In the genomic region with DNA sequence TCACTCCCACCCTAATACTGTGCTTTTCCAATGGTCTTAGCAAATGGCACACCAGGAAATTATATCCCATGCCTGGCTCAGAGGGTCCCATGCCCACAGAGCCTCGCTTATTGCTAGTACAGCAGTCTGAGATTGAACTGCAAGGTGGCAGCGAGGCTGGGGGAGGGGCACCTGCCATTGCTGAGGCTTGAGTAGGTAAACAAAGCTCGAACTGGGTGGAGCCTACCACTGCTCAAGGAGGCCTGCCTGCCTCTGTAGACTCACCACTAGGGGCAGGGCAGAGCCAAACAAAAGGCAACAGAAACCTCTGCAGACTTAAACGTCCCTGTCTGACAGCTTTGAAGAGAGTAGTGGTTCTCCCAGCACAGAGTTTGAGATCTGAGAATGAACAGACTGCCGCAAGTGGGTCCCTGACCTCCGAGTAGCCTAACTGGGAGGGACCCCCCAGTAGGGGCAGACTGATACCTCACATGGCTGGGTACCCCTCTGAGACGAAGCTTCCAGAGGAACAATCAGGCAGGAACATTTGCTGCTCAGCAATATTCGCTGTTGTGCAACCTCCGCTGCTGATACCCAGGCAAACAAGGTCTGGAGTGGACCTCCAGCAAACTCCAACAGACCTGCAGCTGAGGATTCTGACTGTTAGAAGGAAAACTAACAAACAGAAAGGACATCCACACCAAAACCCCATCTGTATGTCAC, we compare ENCODE assay signal across 1 cellular context.
TF ChIP-seq lines count a peak whose summit lies in the region.
"Not testable (repeated sequence)": the region's sequence is repeated elsewhere in the genome, so short reads cannot be mapped to it uniquely, and the experiment has no call there.

No MANE protein-coding gene starts in this region.

TF ChIP-seq in HepG2, 621 proteins besides CTCF, POLR2A, EP300 and RAD21 (continued from another document):
- TF ChIP-seq, protein P1, sequence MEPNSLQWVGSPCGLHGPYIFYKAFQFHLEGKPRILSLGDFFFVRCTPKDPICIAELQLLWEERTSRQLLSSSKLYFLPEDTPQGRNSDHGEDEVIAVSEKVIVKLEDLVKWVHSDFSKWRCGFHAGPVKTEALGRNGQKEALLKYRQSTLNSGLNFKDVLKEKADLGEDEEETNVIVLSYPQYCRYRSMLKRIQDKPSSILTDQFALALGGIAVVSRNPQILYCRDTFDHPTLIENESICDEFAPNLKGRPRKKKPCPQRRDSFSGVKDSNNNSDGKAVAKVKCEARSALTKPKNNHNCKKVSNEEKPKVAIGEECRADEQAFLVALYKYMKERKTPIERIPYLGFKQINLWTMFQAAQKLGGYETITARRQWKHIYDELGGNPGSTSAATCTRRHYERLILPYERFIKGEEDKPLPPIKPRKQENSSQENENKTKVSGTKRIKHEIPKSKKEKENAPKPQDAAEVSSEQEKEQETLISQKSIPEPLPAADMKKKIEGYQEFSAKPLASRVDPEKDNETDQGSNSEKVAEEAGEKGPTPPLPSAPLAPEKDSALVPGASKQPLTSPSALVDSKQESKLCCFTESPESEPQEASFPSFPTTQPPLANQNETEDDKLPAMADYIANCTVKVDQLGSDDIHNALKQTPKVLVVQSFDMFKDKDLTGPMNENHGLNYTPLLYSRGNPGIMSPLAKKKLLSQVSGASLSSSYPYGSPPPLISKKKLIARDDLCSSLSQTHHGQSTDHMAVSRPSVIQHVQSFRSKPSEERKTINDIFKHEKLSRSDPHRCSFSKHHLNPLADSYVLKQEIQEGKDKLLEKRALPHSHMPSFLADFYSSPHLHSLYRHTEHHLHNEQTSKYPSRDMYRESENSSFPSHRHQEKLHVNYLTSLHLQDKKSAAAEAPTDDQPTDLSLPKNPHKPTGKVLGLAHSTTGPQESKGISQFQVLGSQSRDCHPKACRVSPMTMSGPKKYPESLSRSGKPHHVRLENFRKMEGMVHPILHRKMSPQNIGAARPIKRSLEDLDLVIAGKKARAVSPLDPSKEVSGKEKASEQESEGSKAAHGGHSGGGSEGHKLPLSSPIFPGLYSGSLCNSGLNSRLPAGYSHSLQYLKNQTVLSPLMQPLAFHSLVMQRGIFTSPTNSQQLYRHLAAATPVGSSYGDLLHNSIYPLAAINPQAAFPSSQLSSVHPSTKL (CRISPR knock-in tag; IDR thresholded peaks at IDR 0.05): 0 out of 2 replicates have a peak, but pooled peaks have one; percentile 31
- TF ChIP-seq FOXK1 (CRISPR knock-in tag; IDR thresholded peaks at IDR 0.05; ENCODE audit: borderline replicate concordance, low read depth) (peak; percentile 33; the same call in 1 of the 2 replicates), NCOA2 (CRISPR knock-in tag; IDR thresholded peaks at IDR 0.05) (0 out of 2 replicates have a peak, but pooled peaks have one; percentile 16), GATAD2A (CRISPR knock-in tag; IDR thresholded peaks at IDR 0.05) (0 out of 2 replicates have a peak, but pooled peaks have one; percentile 15), KDM2A (CRISPR knock-in tag; IDR thresholded peaks at IDR 0.05; ENCODE audit: borderline replicate concordance, low read depth) (0 out of 2 replicates have a peak, but pooled peaks have one; percentile 25), SMC3 (IDR thresholded peaks at IDR 0.05; ENCODE audit: low read length) (peak; percentile 5; the same call in 1 of the 2 replicates), FOXA3 (CRISPR knock-in tag; IDR thresholded peaks at IDR 0.05) (peak; percentile 57), FOXA1 (CRISPR knock-in tag; IDR thresholded peaks at IDR 0.05) (peak; percentile 83), ZNF766 (CRISPR knock-in tag; IDR thresholded peaks at IDR 0.05; ENCODE audit: borderline replicate concordance) (peak; percentile 95; the same call in 1 of the 2 replicates), HOXA3 (CRISPR knock-in tag; IDR thresholded peaks at IDR 0.05) (0 out of 2 replicates have a peak, but pooled peaks have one; percentile 25), ZC3H13 (CRISPR knock-in tag; IDR thresholded peaks at IDR 0.05) (0 out of 2 replicates have a peak, but pooled peaks have one; percentile 38), NRL (CRISPR knock-in tag; IDR thresholded peaks at IDR 0.05; ENCODE audit: borderline replicate concordance) (0 out of 2 replicates have a peak, but pooled peaks have one; percentile 45), ZNF891 (CRISPR knock-in tag; IDR thresholded peaks at IDR 0.05) (0 out of 2 replicates have a peak, but pooled peaks have one; percentile 61), SP1 (CRISPR knock-in tag; IDR thresholded peaks at IDR 0.05) (0 out of 2 replicates have a peak, but pooled peaks have one; percentile 29)
- not testable (repeated sequence) for TF ChIP-seq FOXA1, SP1 (IDR thresholded peaks at IDR 0.05)
- TF ChIP-seq, protein P2, sequence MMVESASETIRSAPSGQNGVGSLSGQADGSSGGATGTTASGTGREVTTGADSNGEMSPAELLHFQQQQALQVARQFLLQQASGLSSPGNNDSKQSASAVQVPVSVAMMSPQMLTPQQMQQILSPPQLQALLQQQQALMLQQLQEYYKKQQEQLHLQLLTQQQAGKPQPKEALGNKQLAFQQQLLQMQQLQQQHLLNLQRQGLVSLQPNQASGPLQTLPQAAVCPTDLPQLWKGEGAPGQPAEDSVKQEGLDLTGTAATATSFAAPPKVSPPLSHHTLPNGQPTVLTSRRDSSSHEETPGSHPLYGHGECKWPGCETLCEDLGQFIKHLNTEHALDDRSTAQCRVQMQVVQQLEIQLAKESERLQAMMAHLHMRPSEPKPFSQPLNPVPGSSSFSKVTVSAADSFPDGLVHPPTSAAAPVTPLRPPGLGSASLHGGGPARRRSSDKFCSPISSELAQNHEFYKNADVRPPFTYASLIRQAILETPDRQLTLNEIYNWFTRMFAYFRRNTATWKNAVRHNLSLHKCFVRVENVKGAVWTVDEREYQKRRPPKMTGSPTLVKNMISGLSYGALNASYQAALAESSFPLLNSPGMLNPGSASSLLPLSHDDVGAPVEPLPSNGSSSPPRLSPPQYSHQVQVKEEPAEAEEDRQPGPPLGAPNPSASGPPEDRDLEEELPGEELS (CRISPR knock-in tag; IDR thresholded peaks at IDR 0.05): 0 out of 2 replicates have a peak, but pooled peaks have one; percentile 24
- TF ChIP-seq, protein P3, sequence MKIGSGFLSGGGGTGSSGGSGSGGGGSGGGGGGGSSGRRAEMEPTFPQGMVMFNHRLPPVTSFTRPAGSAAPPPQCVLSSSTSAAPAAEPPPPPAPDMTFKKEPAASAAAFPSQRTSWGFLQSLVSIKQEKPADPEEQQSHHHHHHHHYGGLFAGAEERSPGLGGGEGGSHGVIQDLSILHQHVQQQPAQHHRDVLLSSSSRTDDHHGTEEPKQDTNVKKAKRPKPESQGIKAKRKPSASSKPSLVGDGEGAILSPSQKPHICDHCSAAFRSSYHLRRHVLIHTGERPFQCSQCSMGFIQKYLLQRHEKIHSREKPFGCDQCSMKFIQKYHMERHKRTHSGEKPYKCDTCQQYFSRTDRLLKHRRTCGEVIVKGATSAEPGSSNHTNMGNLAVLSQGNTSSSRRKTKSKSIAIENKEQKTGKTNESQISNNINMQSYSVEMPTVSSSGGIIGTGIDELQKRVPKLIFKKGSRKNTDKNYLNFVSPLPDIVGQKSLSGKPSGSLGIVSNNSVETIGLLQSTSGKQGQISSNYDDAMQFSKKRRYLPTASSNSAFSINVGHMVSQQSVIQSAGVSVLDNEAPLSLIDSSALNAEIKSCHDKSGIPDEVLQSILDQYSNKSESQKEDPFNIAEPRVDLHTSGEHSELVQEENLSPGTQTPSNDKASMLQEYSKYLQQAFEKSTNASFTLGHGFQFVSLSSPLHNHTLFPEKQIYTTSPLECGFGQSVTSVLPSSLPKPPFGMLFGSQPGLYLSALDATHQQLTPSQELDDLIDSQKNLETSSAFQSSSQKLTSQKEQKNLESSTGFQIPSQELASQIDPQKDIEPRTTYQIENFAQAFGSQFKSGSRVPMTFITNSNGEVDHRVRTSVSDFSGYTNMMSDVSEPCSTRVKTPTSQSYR (CRISPR knock-in tag; IDR thresholded peaks at IDR 0.05; ENCODE audit: borderline replicate concordance): peak; percentile 87
TF ChIP-seq in HepG2: peak in this region for 20; not testable (repeated sequence) for 601.
